In the genomic region with DNA sequence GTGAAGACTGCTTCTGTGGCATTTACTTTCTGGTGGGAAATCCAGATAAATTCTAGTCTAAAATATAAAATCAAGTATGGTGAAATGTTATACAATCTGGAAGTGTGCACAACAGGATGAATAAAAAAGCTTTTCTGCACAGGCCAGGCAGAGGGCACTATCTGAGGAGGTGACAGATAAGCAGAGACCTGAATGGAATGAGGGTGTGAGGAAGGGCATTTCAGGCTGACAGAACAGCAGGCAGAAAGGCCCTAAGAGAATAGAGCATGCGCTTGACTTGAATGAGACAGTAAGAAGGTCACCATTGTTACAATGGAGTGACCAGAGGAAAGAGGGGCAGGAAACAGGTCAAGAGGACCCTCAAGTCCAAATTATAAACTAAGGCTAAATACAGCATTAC, we compare ENCODE assay signal across 27 cellular contexts.
"Had no signal": no experiment of that assay in that cellular context is flagged by ENCODE, and none has a peak within 500 bp of the region (broad histone marks: within the 10 kb centered on the region; RNA-seq: fewer than 3 reads in every experiment).

No MANE protein-coding gene starts in this region.

- H3K4me3 Mint-ChIP-seq: activated T-helper 1 cell treated with anti-CD3 and anti-CD28 coated beads, Interleukin-12 subunit alpha, Interleukin-12 subunit beta, Interleukin-2, Interleukin-4 antibody, amounts not matched to agents 30 ng/mL and 10 ng/mL and 1 ng/mL, durations not matched to agents 14 hours and 24 hours and 36 hours; effector memory CD8-positive, alpha-beta T cell; immature natural killer cell; natural killer cell treated with Interleukin-12 subunit alpha and Interleukin-12 subunit beta and Interleukin-15 and Interleukin-18, amount 100 ng/mL, for 72 hours; stimulated activated naive CD8-positive, alpha-beta T cell treated with anti-CD3 and anti-CD28 coated beads, Interleukin-15, amount 100 ng/mL, for 72 hours; T-helper 1 cell treated with Interleukin-12 subunit alpha and Interleukin-12 subunit beta and Interleukin-4 antibody, amounts not matched to agents 30 μg/mL and 1 μg/mL, for 36 hours; type B pancreatic cell had no signal

- H3K27me3 ChIP-seq: gastroesophageal sphincter, uterus had no signal

- H3K4me1 ChIP-seq: gastroesophageal sphincter, uterus had no signal

- H3K9me3 Mint-ChIP-seq: activated T-helper 1 cell treated with anti-CD3 and anti-CD28 coated beads, Interleukin-12 subunit alpha, Interleukin-12 subunit beta, Interleukin-2, Interleukin-4 antibody, amounts not matched to agents 30 ng/mL and 10 ng/mL and 1 ng/mL, durations not matched to agents 14 hours and 24 hours and 36 hours; effector memory CD8-positive, alpha-beta T cell; immature natural killer cell; natural killer cell treated with Interleukin-12 subunit alpha and Interleukin-12 subunit beta and Interleukin-15 and Interleukin-18, amount 100 ng/mL, for 72 hours; stimulated activated naive CD8-positive, alpha-beta T cell treated with anti-CD3 and anti-CD28 coated beads, Interleukin-15, amount 100 ng/mL, for 72 hours; T-helper 1 cell treated with Interleukin-12 subunit alpha and Interleukin-12 subunit beta and Interleukin-4 antibody, amounts not matched to agents 30 μg/mL and 1 μg/mL, for 36 hours; type B pancreatic cell had no signal

- ATAC-seq: effector memory CD8-positive, alpha-beta T cell; gastroesophageal sphincter; mucosa of descending colon; natural killer cell treated with Interleukin-12 subunit alpha and Interleukin-12 subunit beta and Interleukin-15 and Interleukin-18, amount 100 ng/mL, for 72 hours; sciatic nerve; stimulated activated naive CD8-positive, alpha-beta T cell treated with anti-CD3 and anti-CD28 coated beads, Interleukin-15, amount 100 ng/mL, for 72 hours had no signal

- H3K4me3 ChIP-seq: gastroesophageal sphincter, lung, mucosa of descending colon, SK-N-MC, skin epidermis, uterus had no signal

- H3K9me3 ChIP-seq: gastroesophageal sphincter, mucosa of descending colon, uterus had no signal

- DNase-seq: activated CD4-positive, alpha-beta T cell treated with anti-CD3 and anti-CD28 coated beads, Interleukin-2, amount 50 U/mL, for 1 hour; activated CD4-positive, CD25-positive, alpha-beta regulatory T cell treated with anti-CD3 and anti-CD28 coated beads, Interleukin-2, amount 50 U/mL, for 72 hours; activated gamma-delta T cell; activated naive CD4-positive, alpha-beta T cell treated with anti-CD3 and anti-CD28 coated beads, Interleukin-2, amount 50 U/mL, for 16 hours; activated T-cell treated with anti-CD3 and anti-CD28 coated beads for 4 hours; anterior cingulate cortex; cortex of kidney; effector memory CD8-positive, alpha-beta T cell; hypothalamus; immature natural killer cell; kidney; mucosa of descending colon; stimulated activated CD4-positive, alpha-beta T cell treated with anti-CD3 and anti-CD28 coated beads, Interleukin-12 subunit alpha, Interleukin-12 subunit beta, amount 100 ng/mL, for 4 hours; stimulated activated CD4-positive, alpha-beta T cell treated with anti-CD3 and anti-CD28 coated beads, Interleukin-4, amount 100 ng/mL, for 1 hour; stimulated activated naive CD8-positive, alpha-beta T cell treated with anti-CD3 and anti-CD28 coated beads, Interleukin-15, amount 100 ng/mL, for 72 hours; substantia nigra; uterus had no signal

- H3K4me1 Mint-ChIP-seq: immature natural killer cell had no signal

- FAIRE-seq: bronchial epithelial cell, kidney had no signal

- H3K27ac ChIP-seq: gastroesophageal sphincter, SK-N-MC, skin epidermis, uterus had no signal

- H3K36me3 ChIP-seq: uterus had no signal

- H3K27ac Mint-ChIP-seq: activated T-helper 1 cell treated with anti-CD3 and anti-CD28 coated beads, Interleukin-12 subunit alpha, Interleukin-12 subunit beta, Interleukin-2, Interleukin-4 antibody, amounts not matched to agents 30 ng/mL and 10 ng/mL and 1 ng/mL, durations not matched to agents 14 hours and 24 hours and 36 hours; effector memory CD8-positive, alpha-beta T cell; natural killer cell treated with Interleukin-12 subunit alpha and Interleukin-12 subunit beta and Interleukin-15 and Interleukin-18, amount 100 ng/mL, for 72 hours; stimulated activated naive CD8-positive, alpha-beta T cell treated with anti-CD3 and anti-CD28 coated beads, Interleukin-15, amount 100 ng/mL, for 72 hours; T-helper 1 cell treated with Interleukin-12 subunit alpha and Interleukin-12 subunit beta and Interleukin-4 antibody, amounts not matched to agents 30 μg/mL and 1 μg/mL, for 36 hours; type B pancreatic cell had no signal

- H3K27me3 Mint-ChIP-seq: effector memory CD8-positive, alpha-beta T cell; natural killer cell treated with Interleukin-12 subunit alpha and Interleukin-12 subunit beta and Interleukin-15 and Interleukin-18, amount 100 ng/mL, for 72 hours; stimulated activated naive CD8-positive, alpha-beta T cell treated with anti-CD3 and anti-CD28 coated beads, Interleukin-15, amount 100 ng/mL, for 72 hours; type B pancreatic cell had no signal
